In genomic region chr1:29395724-29396437, GRCh38 we compare ENCODE assay signal across 2 cellular contexts.
TF ChIP-seq lines count a peak whose summit lies in the region.

No MANE protein-coding gene starts in this region.

TF ChIP-seq in SK-N-SH, 30 proteins besides CTCF, POLR2A, EP300 and RAD21 (continued from another document):
- TF ChIP-seq IRF3 (IDR thresholded peaks at IDR 0.05; ENCODE audit: low read depth, low read length), result no peak
- no peak for TF ChIP-seq FOSL2 (IDR thresholded peaks at IDR 0.05; ENCODE audit: borderline replicate concordance, low read depth)
- no peak for TF ChIP-seq JUND (IDR thresholded peaks at IDR 0.05)

TF ChIP-seq in SK-N-SH treated with all-trans-retinoic acid at 6 μM for 48 hours, 23 proteins besides CTCF, POLR2A, EP300 and RAD21 (continued from another document):
- TF ChIP-seq TCF4 (CRISPR knock-in tag; IDR thresholded peaks at IDR 0.05; ENCODE audit: borderline replicate concordance) (no peak), ZC3H10 (CRISPR knock-in tag; IDR thresholded peaks at IDR 0.05) (no peak)
